23 cellular contexts compared by ENCODE assay signal in the genomic region with DNA sequence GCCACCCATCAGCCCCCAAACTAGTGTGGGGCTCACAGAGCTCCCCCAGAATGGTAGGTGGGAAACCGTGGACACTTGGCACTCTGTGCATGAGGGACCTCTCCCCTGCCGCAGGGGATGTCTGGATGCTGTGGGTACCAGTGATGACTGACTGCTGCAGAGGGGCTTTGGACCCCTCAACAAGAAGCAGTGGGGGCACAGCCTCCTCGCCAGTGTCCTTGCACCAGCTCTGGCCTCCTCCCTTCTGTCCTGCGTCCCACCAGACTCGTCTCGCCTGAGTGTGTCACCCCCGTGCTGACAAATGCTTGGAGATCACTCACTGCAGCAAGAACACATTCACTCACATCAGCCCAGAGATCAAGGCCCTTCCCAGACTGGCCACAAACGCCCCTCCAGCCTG.
"Had no signal": no experiment of that assay in that cellular context is flagged by ENCODE, and none has a peak within 500 bp of the region (broad histone marks: within the 10 kb centered on the region; RNA-seq: fewer than 3 reads in every experiment).

No MANE protein-coding gene starts in this region.

- ATAC-seq: naive thymus-derived CD8-positive, alpha-beta T cell; right lobe of liver; stimulated activated naive B cell treated with anti-CD40 and anti-IgM and Interleukin-4, amounts not matched to agents 10 μg/mL and 1 μg/mL and 100 μg/mL, for 72 hours had no signal

- H3K36me3 Mint-ChIP-seq: naive thymus-derived CD8-positive, alpha-beta T cell; stimulated activated naive B cell treated with anti-CD40 and anti-IgM and Interleukin-4, amounts not matched to agents 10 μg/mL and 1 μg/mL and 100 μg/mL, for 72 hours; type B pancreatic cell had no signal

- H3K27me3 ChIP-seq: ovary, right atrium auricular region, right lobe of liver, uterus had no signal

- H3K4me3 Mint-ChIP-seq: naive thymus-derived CD8-positive, alpha-beta T cell; nephron; neural crest cell; stimulated activated naive B cell treated with anti-CD40 and anti-IgM and Interleukin-4, amounts not matched to agents 10 μg/mL and 1 μg/mL and 100 μg/mL, for 72 hours; stimulated activated naive CD8-positive, alpha-beta T cell treated with anti-CD3 and anti-CD28 coated beads, Interleukin-15, Interleukin-2, amounts not matched to agents 100 ng/mL and 50 ng/mL, for 24 hours; type B pancreatic cell had no signal

- H3K27ac ChIP-seq: hepatocyte, left ventricle myocardium inferior, neutrophil, ovary, right atrium auricular region, right lobe of liver, tibial nerve, uterus had no signal

- DNase-seq: left ventricle myocardium inferior; naive thymus-derived CD8-positive, alpha-beta T cell; occipital lobe; ovary; stimulated activated CD4-positive, alpha-beta T cell treated with anti-CD3 and anti-CD28 coated beads, Interleukin-1b, Interleukin-23, amount 100 ng/mL, for 48 hours; stimulated activated CD4-positive, alpha-beta T cell treated with anti-CD3 and anti-CD28 coated beads, Interleukin-2, amount 100 ng/mL, for 48 hours; stimulated activated CD4-positive, alpha-beta T cell treated with anti-CD3 and anti-CD28 coated beads, Interleukin-4, amount 100 ng/mL, for 4 hours; stimulated activated CD8-positive, alpha-beta memory T cell treated with anti-CD3 and anti-CD28 coated beads, Interleukin-4, amount 100 ng/mL, for 48 hours; stimulated activated naive B cell treated with anti-CD40 and anti-IgM and Interleukin-4, amounts not matched to agents 10 μg/mL and 1 μg/mL and 100 μg/mL, for 72 hours; substantia nigra; uterus had no signal

- H3K9me3 Mint-ChIP-seq: naive thymus-derived CD8-positive, alpha-beta T cell; nephron; neural crest cell; stimulated activated naive B cell treated with anti-CD40 and anti-IgM and Interleukin-4, amounts not matched to agents 10 μg/mL and 1 μg/mL and 100 μg/mL, for 72 hours; stimulated activated naive CD8-positive, alpha-beta T cell treated with anti-CD3 and anti-CD28 coated beads, Interleukin-15, Interleukin-2, amounts not matched to agents 100 ng/mL and 50 ng/mL, for 24 hours; type B pancreatic cell had no signal

- H3K9me3 ChIP-seq: left ventricle myocardium inferior, neutrophil, ovary, right atrium auricular region, right lobe of liver, tibial nerve, uterus had no signal

- H3K4me1 Mint-ChIP-seq: naive thymus-derived CD8-positive, alpha-beta T cell; stimulated activated naive B cell treated with anti-CD40 and anti-IgM and Interleukin-4, amounts not matched to agents 10 μg/mL and 1 μg/mL and 100 μg/mL, for 72 hours had no signal

- H3K4me3 ChIP-seq: hepatocyte, left ventricle myocardium inferior, lung, ovary, right atrium auricular region, right lobe of liver, smooth muscle cell, tibial nerve, uterus had no signal

- H3K27ac Mint-ChIP-seq: naive thymus-derived CD8-positive, alpha-beta T cell; nephron; progenitor cell of endocrine pancreas; stimulated activated naive B cell treated with anti-CD40 and anti-IgM and Interleukin-4, amounts not matched to agents 10 μg/mL and 1 μg/mL and 100 μg/mL, for 72 hours; stimulated activated naive CD8-positive, alpha-beta T cell treated with anti-CD3 and anti-CD28 coated beads, Interleukin-15, Interleukin-2, amounts not matched to agents 100 ng/mL and 50 ng/mL, for 24 hours; type B pancreatic cell had no signal

- H3K36me3 ChIP-seq: left ventricle myocardium inferior, neutrophil, ovary, right atrium auricular region, right lobe of liver, tibial nerve, uterus had no signal

- H3K4me1 ChIP-seq: left ventricle myocardium inferior, right atrium auricular region, right lobe of liver, tibial nerve, uterus had no signal
